10 cellular contexts compared by ENCODE assay signal in genomic region chr1:198168180-198168579, GRCh38. TPM values are rescaled to one million over a fixed set of nuclear protein-coding genes. Genes with fewer than 3 reads are reported as not detected.
A peak's percentile ranks its signal among the peaks of the same experiment; 100 is the strongest.
DNase-seq lines count a peak whose midpoint lies in the region; ATAC-seq, FAIRE-seq and TF ChIP-seq lines count a peak whose summit lies in the region.
"Had no signal": no experiment of that assay in that cellular context is flagged by ENCODE, and none has a peak within 500 bp of the region (broad histone marks: within the 10 kb centered on the region; RNA-seq: fewer than 3 reads in every experiment).

No MANE protein-coding gene starts in this region.

- no peaks in the 10 kb centered on the region for H3K9me3 ChIP-seq in adipocyte (ENCODE audit: control insufficient read depth, low read length)
- H3K9me3 ChIP-seq: esophagus muscularis mucosa had no signal

- H3K27me3 ChIP-seq in adipocyte (replicated peaks; ENCODE audit: control insufficient read depth, insufficient read depth, low read length) = no peaks in the 10 kb centered on the region
- H3K27me3 ChIP-seq: esophagus muscularis mucosa had no signal

- H3K9me3 Mint-ChIP-seq in naive thymus-derived CD8-positive, alpha-beta T cell = no peaks in the 10 kb centered on the region

- TF ChIP-seq POLR2A in GM12892 (IDR thresholded peaks at IDR 0.05; ENCODE audit: low read depth, low read length) = no peak

- DNase-seq in GM12892 (ENCODE audit: insufficient read length) = no peak
- DNase-seq in adipocyte (ENCODE audit: low read depth) = peak; percentile 42
- DNase-seq in naive thymus-derived CD8-positive, alpha-beta T cell = no peak
- no peak for DNase-seq in NCI-H128 (lab: John Stamatoyannopoulos, UW; ENCODE audit: unreplicated experiment)
- DNase-seq in NCI-H524 (lab: John Stamatoyannopoulos, UW) = no peak
- no peak for DNase-seq in SIG-M5 treated with dmso at 0.1 percent for 504 hours (lab: John Stamatoyannopoulos, UW; ENCODE audit: unreplicated experiment)
- DNase-seq: activated CD8-positive, alpha-beta memory T cell treated with anti-CD3 and anti-CD28 coated beads for 24 hours; NCI-H526 had no signal

- H3K4me3 Mint-ChIP-seq in naive thymus-derived CD8-positive, alpha-beta T cell = peak overlapping the region; percentile 42 to 84 (median 75)

- peaks cover 27% of the 10 kb centered on the region for H3K4me1 ChIP-seq in adipocyte (ENCODE audit: control insufficient read depth, insufficient read depth, low read length)

- H3K9ac ChIP-seq in adipocyte (ENCODE audit: low read length) = no peak overlapping the region

- peaks cover 53 to 93% (median 91%) of the 10 kb centered on the region in 4 donors for H3K4me1 Mint-ChIP-seq in naive thymus-derived CD8-positive, alpha-beta T cell

- peak; percentile 28 for ATAC-seq in HG03103 (IDR thresholded peaks at IDR 0.05; ENCODE audit: low read depth, unreplicated experiment)
- no peak for ATAC-seq in naive thymus-derived CD8-positive, alpha-beta T cell

- no peaks in the 10 kb centered on the region for H3K27me3 Mint-ChIP-seq in naive thymus-derived CD8-positive, alpha-beta T cell

- FAIRE-seq in GM12892 (lab: Jason Lieb, UNC) = peak; percentile 24

- POLR2A ChIA-PET in naive thymus-derived CD8-positive, alpha-beta T cell (lab: Charles Lee) = interaction anchor here (6.6 kb wide), 1 partner anchor 11 kb away, joined by 54 read pairs; the partner anchor contains the start of gene NEK7

- H3K4me3 ChIP-seq in adipocyte (ENCODE audit: low read length) = no peak overlapping the region
- H3K4me3 ChIP-seq: esophagus muscularis mucosa had no signal

- H3K36me3 ChIP-seq in adipocyte (ENCODE audit: control insufficient read depth, insufficient read depth, low read length, severe bottlenecking) = no peaks in the 10 kb centered on the region
- H3K36me3 ChIP-seq: esophagus muscularis mucosa had no signal

- peak overlapping the region; percentile 78 to 100 (median 92) for H3K27ac Mint-ChIP-seq in naive thymus-derived CD8-positive, alpha-beta T cell

- no peaks in the 10 kb centered on the region for H3K36me3 Mint-ChIP-seq in naive thymus-derived CD8-positive, alpha-beta T cell

RNA-seq across cellular contexts. Expression of gene NEK7, which starts 11.4 kb away (rescaled TPM):
- 23.1 TPM for polyA plus RNA-seq in GM12892 (2012; ENCODE audit: missing spikeins)
- total RNA-seq in naive thymus-derived CD8-positive, alpha-beta T cell = 10 to 100 TPM; 46.2 to 58.2 TPM
- 10 to 100 TPM; 21.6 to 44.5 (median 39.2) TPM for polyA plus RNA-seq in naive thymus-derived CD8-positive, alpha-beta T cell
